1 cellular context compared by ENCODE assay signal in genomic region chr20:62401331-62401779, GRCh38.
TF ChIP-seq lines count a peak whose summit lies in the region.

No MANE protein-coding gene starts in this region.

TF ChIP-seq in HepG2, 621 proteins besides CTCF, POLR2A, EP300 and RAD21:
- TF ChIP-seq MBNL3 (CRISPR knock-in tag; conservative IDR thresholded peaks at IDR 0.05), result no peak
- peak; percentile 23 for TF ChIP-seq XRCC5 (optimal IDR thresholded peaks at IDR 0.05; ENCODE audit: low read length)
- peak; percentile 73 for TF ChIP-seq AGO2 (optimal IDR thresholded peaks at IDR 0.05; ENCODE audit: low read depth, low read length)
- TF ChIP-seq HNRNPL (IDR thresholded peaks at IDR 0.05; ENCODE audit: low read depth, low read length), result 0 out of 2 replicates have a peak, but pooled peaks have one; percentile 30
- TF ChIP-seq KLF16 (CRISPR knock-in tag; IDR thresholded peaks at IDR 0.05), result 0 out of 4 replicates have a peak, but pooled peaks of 1 of the 2 experiments have one; percentile 36
- TF ChIP-seq NRL (CRISPR knock-in tag; IDR thresholded peaks at IDR 0.05; ENCODE audit: borderline replicate concordance), result peak; percentile 37; the same call in 1 of the 2 replicates
- TF ChIP-seq ZNF768 (CRISPR knock-in tag; IDR thresholded peaks at IDR 0.05), result 0 out of 2 replicates have a peak, but pooled peaks have one; percentile 10
- peak; percentile 14; the same call in 1 of the 2 replicates for TF ChIP-seq ZNF687 (CRISPR knock-in tag; IDR thresholded peaks at IDR 0.05)
- no peak for TF ChIP-seq ZNF605 (CRISPR knock-in tag; IDR thresholded peaks at IDR 0.05)
- TF ChIP-seq AKAP8 (CRISPR knock-in tag; IDR thresholded peaks at IDR 0.05), result peak; percentile 12; the same call in 1 of the 2 replicates
- peak; percentile 41 for TF ChIP-seq RBM39 (IDR thresholded peaks at IDR 0.05; ENCODE audit: low read depth, low read length, poor library complexity, severe bottlenecking)
- no peak for TF ChIP-seq SRSF9 (IDR thresholded peaks at IDR 0.05; ENCODE audit: borderline replicate concordance, insufficient read depth, low read depth, low read length, poor library complexity, severe bottlenecking)
- TF ChIP-seq ZBTB4 (CRISPR knock-in tag; IDR thresholded peaks at IDR 0.05; ENCODE audit: borderline replicate concordance), result no peak
